ENCODE assay signal across 29 cellular contexts in genomic region chr5:37933586-37933985, GRCh38.
"Had no signal": no experiment of that assay in that cellular context is flagged by ENCODE, and none has a peak within 500 bp of the region (broad histone marks: within the 10 kb centered on the region; RNA-seq: fewer than 3 reads in every experiment).

No MANE protein-coding gene starts in this region.

- H3K27me3 ChIP-seq: pancreas, right lobe of liver, sigmoid colon, testis, tibial artery, transverse colon, upper lobe of right lung, uterus had no signal

- H3K36me3 ChIP-seq: neutrophil, pancreas, prostate gland, right lobe of liver, sigmoid colon, spleen, suprapubic skin, tibial artery, transverse colon, upper lobe of right lung, uterus had no signal

- H3K4me3 ChIP-seq: pancreas, prostate gland, right lobe of liver, sigmoid colon, skin epidermis, smooth muscle cell, spleen, suprapubic skin, testis, tibial artery, transverse colon, upper lobe of right lung, uterus had no signal

- DNase-seq: naive thymus-derived CD4-positive, alpha-beta T cell; natural killer cell; nucleus accumbens; pancreas; retina; right cardiac atrium; right lobe of liver; sigmoid colon; spleen; stimulated activated CD4-positive, alpha-beta T cell treated with anti-CD3 and anti-CD28 coated beads, Interleukin-12 subunit alpha, Interleukin-12 subunit beta, amount 100 ng/mL, for 4 hours; stimulated activated CD4-positive, alpha-beta T cell treated with anti-CD3 and anti-CD28 coated beads, Interleukin-1b, Interleukin-23, amount 100 ng/mL, for 48 hours; stimulated activated CD4-positive, alpha-beta T cell treated with anti-CD3 and anti-CD28 coated beads, Interleukin-4, amount 100 ng/mL, for 1 hour; stimulated activated CD4-positive, alpha-beta T cell treated with anti-CD3 and anti-CD28 coated beads, Interleukin-4, amount 100 ng/mL, for 4 hours; stimulated activated CD8-positive, alpha-beta memory T cell treated with anti-CD3 and anti-CD28 coated beads, Interleukin-4, amount 100 ng/mL, for 48 hours; stimulated activated naive CD4-positive, alpha-beta T cell; stimulated activated naive CD8-positive, alpha-beta T cell treated with anti-CD3 and anti-CD28 coated beads, Interleukin-15, amount 100 ng/mL, for 72 hours; stimulated activated naive CD8-positive, alpha-beta T cell treated with anti-CD3 and anti-CD28 coated beads, Interleukin-15, Interleukin-2, amounts not matched to agents 100 U/mL and 50 U/mL, for 24 hours; substantia nigra; testis; tibial artery; transverse colon; upper lobe of right lung; uterus had no signal

- H3K4me2 ChIP-seq: smooth muscle cell had no signal

- H3K27ac ChIP-seq: neutrophil, pancreas, prostate gland, right lobe of liver, sigmoid colon, skin epidermis, spleen, suprapubic skin, testis, tibial artery, transverse colon, upper lobe of right lung, uterus had no signal

- ATAC-seq: naive thymus-derived CD4-positive, alpha-beta T cell; natural killer cell; pancreas; right cardiac atrium; right lobe of liver; stimulated activated memory B cell treated with anti-CD40 and anti-IgM and Interleukin-4, amounts not matched to agents 10 μg/mL and 1 μg/mL and 100 μg/mL, for 72 hours; stimulated activated naive CD8-positive, alpha-beta T cell treated with anti-CD3 and anti-CD28 coated beads, Interleukin-15, amount 100 ng/mL, for 72 hours; stimulated activated naive CD8-positive, alpha-beta T cell treated with anti-CD3 and anti-CD28 coated beads, Interleukin-15, Interleukin-2, amounts not matched to agents 100 U/mL and 50 U/mL, for 24 hours; upper lobe of right lung had no signal

- H3K9me3 ChIP-seq: neutrophil, pancreas, prostate gland, right lobe of liver, testis, transverse colon, upper lobe of right lung, uterus had no signal

- FAIRE-seq: pancreas had no signal

- H3K4me1 ChIP-seq: pancreas, prostate gland, right lobe of liver, sigmoid colon, spleen, suprapubic skin, testis, tibial artery, upper lobe of right lung, uterus had no signal
